Comparison of ENCODE assay signal across 11 cellular contexts in the genomic region with DNA sequence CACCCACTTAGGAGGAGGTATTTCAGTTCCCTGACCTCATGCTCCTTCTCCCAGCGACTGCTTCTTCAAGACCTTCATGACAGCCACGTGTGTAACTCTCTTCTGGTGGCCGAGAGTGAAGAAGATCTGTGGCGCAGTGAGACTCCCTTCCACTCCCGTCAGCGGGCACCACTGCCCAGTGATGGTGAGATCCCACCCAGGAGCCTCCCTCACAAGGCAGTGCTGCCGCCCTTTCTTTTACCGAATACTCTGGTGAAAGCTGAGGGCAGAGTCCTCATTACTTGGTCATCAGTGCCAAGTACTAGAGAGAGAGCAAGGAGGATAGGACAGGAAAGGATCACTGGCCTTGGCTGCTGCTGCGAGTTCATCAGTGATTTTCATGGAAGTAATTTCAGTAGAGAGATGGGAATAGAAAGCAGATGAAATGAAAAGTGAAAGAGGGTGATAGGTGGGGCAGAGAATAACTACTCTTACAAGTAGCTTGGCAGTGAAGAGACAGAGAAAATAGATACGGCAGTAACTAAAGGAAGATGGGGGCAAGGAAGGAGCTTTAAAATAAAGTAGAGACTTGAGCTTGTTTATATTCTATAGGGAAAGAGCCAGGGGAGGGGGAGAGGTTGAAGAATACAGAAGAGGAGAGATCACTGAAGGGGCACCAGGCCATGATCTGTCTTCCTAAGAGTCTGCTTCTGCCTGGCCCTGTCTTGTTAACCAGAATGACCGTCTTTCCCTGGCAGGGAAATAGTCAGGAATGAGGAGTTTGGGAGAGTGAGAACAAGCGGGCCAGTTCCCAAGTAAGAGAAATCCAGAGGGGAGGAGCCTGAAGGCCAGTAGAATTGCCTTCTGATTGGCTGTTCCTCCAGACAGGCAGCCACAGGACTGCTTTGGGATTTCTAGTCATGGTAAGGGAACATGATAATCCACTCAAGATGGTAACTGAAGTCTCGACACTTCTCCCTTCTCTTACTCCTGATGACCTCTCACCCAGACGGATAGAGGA. TPM values are rescaled to one million over a fixed set of nuclear protein-coding genes. Genes with fewer than 3 reads are reported as not detected.
DNase-seq lines count a peak whose midpoint lies in the region; ATAC-seq and TF ChIP-seq lines count a peak whose summit lies in the region.
"Had no signal": no experiment of that assay in that cellular context is flagged by ENCODE, and none has a peak within 500 bp of the region (broad histone marks: within the 10 kb centered on the region; RNA-seq: fewer than 3 reads in every experiment).

No MANE protein-coding gene starts in this region.

- H3K27ac ChIP-seq in IMR-90 (ENCODE audit: insufficient read depth, low read length), result no peak overlapping the region

- H2BK120ac ChIP-seq in IMR-90 (ENCODE audit: low read depth, low read length), result no peak overlapping the region

- H3K4me3 ChIP-seq in IMR-90 (ENCODE audit: insufficient read depth, low read depth, low read length), result no peak overlapping the region
- H3K4me3 ChIP-seq: GM12878 had no signal

- TF ChIP-seq CTCF in IMR-90 (conservative IDR thresholded peaks at IDR 0.05; ENCODE audit: low read depth, low read length), result no peak

- 76% methylated on average over 5 of the region's 14 CpGs; no CpG with 5 or more reads in 1 of the 2 experiments for WGBS in IMR-90 (ENCODE audit: extremely low coverage in 2 of 2, insufficient read length in 1 of 2), 2 experiments

- H3K36me3 Mint-ChIP-seq in stimulated activated effector memory CD8-positive, alpha-beta T cell treated with anti-CD3 and anti-CD28 coated beads, Interleukin-12 subunit alpha, Interleukin-12 subunit beta, amount 100 ng/mL, for 72 hours, result peaks cover 63% of the 10 kb centered on the region

- no peak for TF ChIP-seq POLR2A in IMR-90 (IDR thresholded peaks at IDR 0.05; ENCODE audit: low read depth, low read length)

- no peak overlapping the region for H3K23ac ChIP-seq in IMR-90 (ENCODE audit: low read depth, low read length)

- H3K18ac ChIP-seq in IMR-90 (ENCODE audit: low read depth, low read length), result no peak overlapping the region

- H4K20me1 ChIP-seq in IMR-90 (ENCODE audit: insufficient read depth, low read length), result no peaks in the 10 kb centered on the region

- H3K4me1 ChIP-seq in IMR-90 (ENCODE audit: control insufficient read depth, insufficient read depth, low read length), result peaks cover 2% of the 10 kb centered on the region; the same call in 1 of the 2 replicates

- H3K56ac ChIP-seq in IMR-90 (ENCODE audit: extremely low read depth, insufficient read depth, low read length), result no peak overlapping the region

- peaks cover 74% of the 10 kb centered on the region for H3K36me3 ChIP-seq in IMR-90 (ENCODE audit: control insufficient read depth, insufficient read depth, low read length)

- H2BK20ac ChIP-seq in IMR-90 (ENCODE audit: low read depth, low read length), result no peak overlapping the region

- H3K79me1 ChIP-seq in IMR-90 (ENCODE audit: low read depth in 1 of 2, low read length in 2 of 2), result no peaks in the 10 kb centered on the region

- DNase-seq in IMR-90 (peak; percentile 57), cerebellum (ENCODE audit: low spot score) (peak; percentile 17), left kidney (ENCODE audit: low read depth, low spot score) (peak; percentile 38), NCI-H2227 treated with DMSO at 0.1 percent for 48 hours (lab: John Stamatoyannopoulos, UW) (no peak), NCI-H146 treated with DMSO at 0.1 percent for 48 hours (lab: John Stamatoyannopoulos, UW; ENCODE audit: unreplicated experiment) (no peak), dermis blood vessel endothelial cell (no peak)
- DNase-seq in stimulated activated effector memory CD8-positive, alpha-beta T cell treated with anti-CD3 and anti-CD28 coated beads, Interleukin-12 subunit alpha, Interleukin-12 subunit beta, amount 100 ng/mL, for 72 hours (ENCODE audit: low spot score in 2 of 2), result no peak
- DNase-seq: activated gamma-delta T cell, kidney glomerular epithelial cell had no signal

- no peak overlapping the region for H2AFZ ChIP-seq in IMR-90 (replicated peaks; ENCODE audit: low read length, poor library complexity)

- no peak overlapping the region for H3K4me2 ChIP-seq in IMR-90 (ENCODE audit: low read depth, low read length)

- H2BK15ac ChIP-seq in IMR-90 (ENCODE audit: low read depth, low read length), result no peak overlapping the region

- no peak overlapping the region for H4K91ac ChIP-seq in IMR-90 (ENCODE audit: insufficient read depth, low read depth, low read length)

- H3K9me1 ChIP-seq in IMR-90 (ENCODE audit: insufficient read depth, low read length), result peaks cover 5% of the 10 kb centered on the region; the same call in 1 of the 2 replicates

- CTCF ChIA-PET in IMR-90 (lab: Yijun Ruan, JAX), result interaction anchor here (0.6 kb wide), 1 partner anchor 60 kb away, joined by 4 read pairs; no protein-coding TSS in a partner anchor

- no peak overlapping the region for H2AK9ac ChIP-seq in IMR-90 (replicated peaks; ENCODE audit: low read depth, low read length, poor library complexity)

- TF ChIP-seq RAD21 in IMR-90 (IDR thresholded peaks at IDR 0.05; ENCODE audit: low read length), result no peak

- no peak overlapping the region for H3K4me3 Mint-ChIP-seq in stimulated activated effector memory CD8-positive, alpha-beta T cell treated with anti-CD3 and anti-CD28 coated beads, Interleukin-12 subunit alpha, Interleukin-12 subunit beta, amount 100 ng/mL, for 72 hours

- intact Hi-C loops in IMR-90 (cut with micrococcal nuclease), result no loop called here

- no peak overlapping the region for H2AK5ac ChIP-seq in IMR-90 (ENCODE audit: low read depth, low read length)

- H4K8ac ChIP-seq in IMR-90 (ENCODE audit: low read depth in 2 of 2, low read length in 2 of 2), result no peak overlapping the region

- H2BK5ac ChIP-seq in IMR-90 (ENCODE audit: low read depth, low read length, poor library complexity, severe bottlenecking), result no peak overlapping the region

- no peaks in the 10 kb centered on the region for H3K9me3 Mint-ChIP-seq in stimulated activated effector memory CD8-positive, alpha-beta T cell treated with anti-CD3 and anti-CD28 coated beads, Interleukin-12 subunit alpha, Interleukin-12 subunit beta, amount 100 ng/mL, for 72 hours

- no peak overlapping the region for H3K9ac ChIP-seq in IMR-90 (ENCODE audit: low read depth, low read length)

- no TSS peak for BruUV-seq in IMR-90 (replicated peaks; lab: Mats Ljungman, UMichigan)

- no peaks in the 10 kb centered on the region for H3K4me1 Mint-ChIP-seq in stimulated activated effector memory CD8-positive, alpha-beta T cell treated with anti-CD3 and anti-CD28 coated beads, Interleukin-12 subunit alpha, Interleukin-12 subunit beta, amount 100 ng/mL, for 72 hours

- dilution Hi-C loops in IMR-90 (cut with HindIII; ENCODE audit: low sequenced_read_pairs, unreplicated experiment), result no loop called here

- in situ Hi-C loops in IMR-90 (cut with MboI; ENCODE audit: low sequenced_read_pairs), result no loop called here

- H3K27me3 ChIP-seq in IMR-90 (ENCODE audit: control insufficient read depth, insufficient read depth, low read length), result no peaks in the 10 kb centered on the region

- peak overlapping the region; percentile 29 for H3K27ac Mint-ChIP-seq in stimulated activated effector memory CD8-positive, alpha-beta T cell treated with anti-CD3 and anti-CD28 coated beads, Interleukin-12 subunit alpha, Interleukin-12 subunit beta, amount 100 ng/mL, for 72 hours

- POLR2A ChIA-PET in IMR-90 (lab: Charles Lee; ENCODE audit: unreplicated experiment), result interaction anchor here (1.0 kb wide), 1 partner anchor 17 kb away, joined by 3 read pairs; no protein-coding TSS in a partner anchor

- ATAC-seq in IMR-90 (ENCODE audit: low read depth) (peak; percentile 89), HG03342 (IDR thresholded peaks at IDR 0.05; ENCODE audit: unreplicated experiment) (no peak)
- no peak for ATAC-seq in stimulated activated effector memory CD8-positive, alpha-beta T cell treated with anti-CD3 and anti-CD28 coated beads, Interleukin-12 subunit alpha, Interleukin-12 subunit beta, amount 100 ng/mL, for 72 hours
- ATAC-seq: GM12878 had no signal

- no peak overlapping the region for H4K5ac ChIP-seq in IMR-90 (ENCODE audit: low read depth, low read length)

- no peaks in the 10 kb centered on the region for H3K9me3 ChIP-seq in IMR-90 (ENCODE audit: control insufficient read depth, insufficient read depth, low read length)

- no peak overlapping the region for H3K14ac ChIP-seq in IMR-90 (replicated peaks; ENCODE audit: low read depth, low read length)

- no peak overlapping the region for H3K4ac ChIP-seq in IMR-90 (ENCODE audit: low read depth, low read length)

TF ChIP-seq in IMR-90, 13 proteins besides CTCF, POLR2A, EP300 and RAD21 (continues in another document):
- TF ChIP-seq BHLHE40 (IDR thresholded peaks at IDR 0.05; ENCODE audit: low read depth, low read length) (no peak), SMC3 (IDR thresholded peaks at IDR 0.05; ENCODE audit: low read depth, low read length) (no peak), MAZ (IDR thresholded peaks at IDR 0.05; ENCODE audit: borderline replicate concordance, low read depth, low read length) (no peak), NFE2L2 (IDR thresholded peaks at IDR 0.05; ENCODE audit: low read depth, low read length) (no peak), RFX5 (IDR thresholded peaks at IDR 0.05; ENCODE audit: low read depth, low read length) (no peak)

RNA-seq across cellular contexts. Expression of a gene that starts 18.3 kb away (rescaled TPM):
- total RNA-seq in IMR-90 (2012; rRNA removed), result 21.5 and 25.0 TPM in 2 replicates
- 53.7 and 66.7 TPM in 2 replicates for polyA plus RNA-seq in IMR-90 (2012; rRNA removed)
- polyA plus RNA-seq in IMR-90 (2012; cell fraction: cytosol; rRNA removed), result 46.3 and 63.2 TPM in 2 replicates
- 204 and 236 TPM in 2 replicates for polyA plus RNA-seq in IMR-90 (2012; cell fraction: nucleus; rRNA removed; ENCODE audit: low replicate concordance)
- total RNA-seq in cerebellum, result 28.0 TPM
- total RNA-seq in dermis blood vessel endothelial cell, result 96.1 and 207 TPM in 2 replicates

RNA-seq across cellular contexts. Expression of a gene that starts 45.7 kb away (rescaled TPM):
- total RNA-seq in IMR-90 (2012; rRNA removed) (9.5 and 9.7 TPM in 2 replicates), cerebellum (49.4 TPM), dermis blood vessel endothelial cell (18.9 and 24.8 TPM in 2 replicates)
- polyA plus RNA-seq in IMR-90 (2012; rRNA removed), result 14.3 and 15.7 TPM in 2 replicates
- polyA plus RNA-seq in IMR-90 (2012; cell fraction: cytosol; rRNA removed), result 5.1 and 7.2 TPM in 2 replicates
- 42.3 and 80.6 TPM in 2 replicates for polyA plus RNA-seq in IMR-90 (2012; cell fraction: nucleus; rRNA removed; ENCODE audit: low replicate concordance)

RNA-seq across cellular contexts. Expression of a gene that starts 45.8 kb away (rescaled TPM):
- total RNA-seq in IMR-90 (2012; rRNA removed), result 114 and 120 TPM in 2 replicates
- 53.7 and 61.1 TPM in 2 replicates for polyA plus RNA-seq in IMR-90 (2012; rRNA removed)
- polyA plus RNA-seq in IMR-90 (2012; cell fraction: cytosol; rRNA removed), result 35.0 and 38.5 TPM in 2 replicates
- polyA plus RNA-seq in IMR-90 (2012; cell fraction: nucleus; rRNA removed; ENCODE audit: low replicate concordance), result 37.4 and 89.5 TPM in 2 replicates
- 17.0 TPM for total RNA-seq in cerebellum
- 45.9 and 51.9 TPM in 2 replicates for total RNA-seq in dermis blood vessel endothelial cell

Comparison
In these comparisons a context has a peak if more than half of its experiments do, and no peak if none do; other contexts are left out.
1. DNase-seq: peak in IMR-90 (single experiment), cerebellum (single experiment) and left kidney (single experiment); none in stimulated activated effector memory CD8-positive, alpha-beta T cell treated with anti-CD3 and anti-CD28 coated beads, Interleukin-12 subunit alpha, Interleukin-12 subunit beta, amount 100 ng/mL, for 72 hours (0 of 2), NCI-H2227 treated with DMSO at 0.1 percent for 48 hours (single experiment), NCI-H146 treated with DMSO at 0.1 percent for 48 hours (single experiment) and dermis blood vessel endothelial cell (single experiment).